ENCODE assay signal across 13 cellular contexts in genomic region chr10:230758-231157, GRCh38.
DNase-seq lines count a peak whose midpoint lies in the region; ATAC-seq, FAIRE-seq and TF ChIP-seq lines count a peak whose summit lies in the region.
"Had no signal": no experiment of that assay in that cellular context is flagged by ENCODE, and none has a peak within 500 bp of the region (broad histone marks: within the 10 kb centered on the region; RNA-seq: fewer than 3 reads in every experiment).

No MANE protein-coding gene starts in this region.

- TF ChIP-seq RAD21 in HCT116 (IDR thresholded peaks at IDR 0.05; ENCODE audit: low read depth): peak; percentile 36

- TF ChIP-seq CTCF in BJ (IDR thresholded peaks at IDR 0.05; ENCODE audit: insufficient read depth, low read depth, low read length) (peak; percentile 40; the same call in 1 of the 2 replicates), HCT116 (IDR thresholded peaks at IDR 0.05 in 2 of 3, conservative IDR thresholded peaks at IDR 0.05 in 1 of 3; ENCODE audit: borderline replicate concordance in 1 of 3, insufficient read depth in 1 of 3, low read depth in 2 of 3, low read length in 2 of 3) (peak; percentile 32 to 83 (median 79); a peak in 5 of 6 replicates), VCaP (conservative IDR thresholded peaks at IDR 0.05) (peak; percentile 36), keratinocyte (optimal IDR thresholded peaks at IDR 0.05 in 1 of 3, IDR thresholded peaks at IDR 0.05 in 1 of 3, conservative IDR thresholded peaks at IDR 0.05 in 1 of 3; ENCODE audit: extremely low read depth in 1 of 3, insufficient read depth in 2 of 3, low read length in 3 of 3) (peak; percentile 21 to 38 (median 24))

- H3K9me3 ChIP-seq in HCT116 (ENCODE audit: control insufficient read depth in 1 of 2, insufficient read depth in 1 of 2, low read depth in 1 of 2, low read length in 2 of 2) (no peaks in the 10 kb centered on the region), keratinocyte (ENCODE audit: control insufficient read depth, low read depth, low read length) (no peaks in the 10 kb centered on the region)
- H3K9me3 ChIP-seq: SJSA1, thyroid gland had no signal

- no peaks in the 10 kb centered on the region for H3K9me3 Mint-ChIP-seq in stimulated activated effector memory CD8-positive, alpha-beta T cell treated with anti-CD3 and anti-CD28 coated beads, Interleukin-12 subunit alpha, Interleukin-12 subunit beta, amount 100 ng/mL, for 72 hours
- H3K9me3 Mint-ChIP-seq: activated T-cell treated with anti-CD3 and anti-CD28 coated beads, Interleukin-2, amount 50 U/mL, for 24 hours; IgD-negative memory B cell had no signal

- H2AFZ ChIP-seq in HCT116 (ENCODE audit: low read depth, low read length, poor library complexity, severe bottlenecking): no peak overlapping the region
- H2AFZ ChIP-seq in keratinocyte (ENCODE audit: control insufficient read depth, low read length): no peak overlapping the region

- H3K27me3 ChIP-seq in BJ (ENCODE audit: control insufficient read depth, insufficient read depth, low read length) (no peaks in the 10 kb centered on the region), HCT116 (ENCODE audit: insufficient read depth, low read length) (no peaks in the 10 kb centered on the region), keratinocyte (ENCODE audit: control insufficient read depth, extremely low read depth, insufficient read depth, low read length) (no peaks in the 10 kb centered on the region)
- H3K27me3 ChIP-seq: SJSA1, thyroid gland had no signal

- H3K4me1 Mint-ChIP-seq in stimulated activated effector memory CD8-positive, alpha-beta T cell treated with anti-CD3 and anti-CD28 coated beads, Interleukin-12 subunit alpha, Interleukin-12 subunit beta, amount 100 ng/mL, for 72 hours: peaks cover 10% of the 10 kb centered on the region

- BruUV-seq in HCT116 (replicated peaks; lab: Mats Ljungman, UMichigan): no TSS peak

- no peaks in the 10 kb centered on the region for H3K36me3 ChIP-seq in BJ (ENCODE audit: control insufficient read depth, insufficient read depth, low read length)
- no peaks in the 10 kb centered on the region for H3K36me3 ChIP-seq in HCT116 (ENCODE audit: control insufficient read depth in 1 of 2, insufficient read depth in 2 of 2, low read length in 2 of 2)
- H3K36me3 ChIP-seq in keratinocyte (ENCODE audit: control insufficient read depth in 2 of 2, extremely low read depth in 1 of 2, insufficient read depth in 2 of 2, low read length in 2 of 2): no peaks in the 10 kb centered on the region
- H3K36me3 ChIP-seq: SJSA1, thyroid gland had no signal

- POLR2A ChIA-PET in BJ (lab: Charles Lee) (no interaction called here), HCT116 (lab: Charles Lee) (no interaction called here)

- no peaks in the 10 kb centered on the region for H3K36me3 Mint-ChIP-seq in stimulated activated effector memory CD8-positive, alpha-beta T cell treated with anti-CD3 and anti-CD28 coated beads, Interleukin-12 subunit alpha, Interleukin-12 subunit beta, amount 100 ng/mL, for 72 hours
- H3K36me3 Mint-ChIP-seq: IgD-negative memory B cell had no signal

- H3K27ac ChIP-seq in HCT116 (ENCODE audit: low read depth, low read length): no peak overlapping the region
- no peak overlapping the region for H3K27ac ChIP-seq in VCaP
- H3K27ac ChIP-seq in keratinocyte (ENCODE audit: control insufficient read depth, insufficient read depth, low read length): no peak overlapping the region
- H3K27ac ChIP-seq: SJSA1 had no signal

- H3K9me1 ChIP-seq in keratinocyte (ENCODE audit: control insufficient read depth, extremely low read depth, insufficient read depth, low read length): no peaks in the 10 kb centered on the region

- H3K4me3 ChIP-seq in BJ (ENCODE audit: low read depth, low read length) (no peak overlapping the region), HCT116 (replicated peaks in 1 of 2; ENCODE audit: low read depth in 1 of 2, low read length in 2 of 2) (no peak overlapping the region), keratinocyte (ENCODE audit: control insufficient read depth in 2 of 3, extremely low read depth in 1 of 3, insufficient read depth in 2 of 3, low read depth in 1 of 3, low read length in 3 of 3) (no peak overlapping the region)
- H3K4me3 ChIP-seq: SJSA1, thyroid gland had no signal

- no peak overlapping the region for H3K4me3 Mint-ChIP-seq in stimulated activated effector memory CD8-positive, alpha-beta T cell treated with anti-CD3 and anti-CD28 coated beads, Interleukin-12 subunit alpha, Interleukin-12 subunit beta, amount 100 ng/mL, for 72 hours
- H3K4me3 Mint-ChIP-seq: activated T-cell treated with anti-CD3 and anti-CD28 coated beads, Interleukin-2, amount 50 U/mL, for 24 hours; IgD-negative memory B cell had no signal

- H4K20me1 ChIP-seq in HCT116 (ENCODE audit: insufficient read depth) (no peaks in the 10 kb centered on the region), keratinocyte (ENCODE audit: control insufficient read depth, extremely low read depth, insufficient read depth, low read length) (no peaks in the 10 kb centered on the region)

- dilution Hi-C loops in keratinocyte (cut with MboI; ENCODE audit: extremely low pct_ligation_motif_present, low sequenced_read_pairs): no loop called here

- CTCF ChIA-PET in BJ (lab: Yijun Ruan, JAX): interaction anchor here (0.7 to 2.1 kb wide), 3 partner anchors 10 to 180 kb away, joined by 3 to 7 read pairs (median 6); no protein-coding TSS in a partner anchor
- CTCF ChIA-PET in HCT116 (lab: Charles Lee): interaction anchor here (0.6 to 2.5 kb wide), 10 partner anchors 8 to 57 kb away, joined by 3 to 11 read pairs (median 6); no protein-coding TSS in a partner anchor

- H3K9ac ChIP-seq in HCT116 (ENCODE audit: low read length) (no peak overlapping the region), keratinocyte (ENCODE audit: control insufficient read depth, extremely low read depth, insufficient read depth, low read length) (no peak overlapping the region)

- no peaks in the 10 kb centered on the region for H3K79me2 ChIP-seq in HCT116 (ENCODE audit: insufficient read depth, low read length)
- H3K79me2 ChIP-seq in keratinocyte (ENCODE audit: control insufficient read depth, insufficient read depth, low read length): no peaks in the 10 kb centered on the region

- RAD21 ChIA-PET in HCT116 (lab: Charles Lee; ENCODE audit: low non-redundant PET in 1 of 2, low total read pairs in 2 of 2, uncharacterized antibody in 2 of 2, unreplicated experiment in 2 of 2): no interaction called here

- FAIRE-seq in keratinocyte (lab: Jason Lieb, UNC): no peak

- H3K9me2 ChIP-seq in HCT116 (ENCODE audit: insufficient read depth): no peaks in the 10 kb centered on the region

- H3K27ac Mint-ChIP-seq in stimulated activated effector memory CD8-positive, alpha-beta T cell treated with anti-CD3 and anti-CD28 coated beads, Interleukin-12 subunit alpha, Interleukin-12 subunit beta, amount 100 ng/mL, for 72 hours: no peak overlapping the region
- H3K27ac Mint-ChIP-seq: activated T-cell treated with anti-CD3 and anti-CD28 coated beads, Interleukin-2, amount 50 U/mL, for 24 hours; IgD-negative memory B cell had no signal

- ATAC-seq in HCT116 (peak; percentile 88), HG02610 (IDR thresholded peaks at IDR 0.05; ENCODE audit: unreplicated experiment) (no peak), GM19035 (IDR thresholded peaks at IDR 0.05; ENCODE audit: unreplicated experiment) (no peak)
- no peak for ATAC-seq in stimulated activated effector memory CD8-positive, alpha-beta T cell treated with anti-CD3 and anti-CD28 coated beads, Interleukin-12 subunit alpha, Interleukin-12 subunit beta, amount 100 ng/mL, for 72 hours

- intact Hi-C loops in HCT116 (cut with micrococcal nuclease): no loop called here

- DNase-seq in BJ (ENCODE audit: low read depth) (no peak), HCT116 (ENCODE audit: low read depth, low spot score) (peak; percentile 8), keratinocyte (ENCODE audit: low read depth, low spot score) (no peak), middle frontal gyrus (ENCODE audit: extremely low spot score, low spot score) (no peak)
- DNase-seq in stimulated activated effector memory CD8-positive, alpha-beta T cell treated with anti-CD3 and anti-CD28 coated beads, Interleukin-12 subunit alpha, Interleukin-12 subunit beta, amount 100 ng/mL, for 72 hours (ENCODE audit: low spot score in 2 of 2): no peak
- DNase-seq: activated T-cell treated with anti-CD3 and anti-CD28 coated beads, Interleukin-2, amount 50 U/mL, for 24 hours; GOT3; thyroid gland had no signal

- no peak overlapping the region for H3K4me2 ChIP-seq in HCT116 (ENCODE audit: low read length)
- no peak overlapping the region for H3K4me2 ChIP-seq in keratinocyte (ENCODE audit: control insufficient read depth, extremely low read depth, insufficient read depth, low read depth, low read length)

- H3K4me1 ChIP-seq in HCT116 (ENCODE audit: control insufficient read depth in 1 of 2, insufficient read depth in 2 of 2, low read length in 2 of 2): no peaks in the 10 kb centered on the region
- H3K4me1 ChIP-seq in keratinocyte (ENCODE audit: control insufficient read depth, extremely low read depth, insufficient read depth, low read length): peaks cover 15% of the 10 kb centered on the region
- H3K4me1 ChIP-seq: SJSA1 had no signal

- no peak for TF ChIP-seq POLR2A in HCT116 (IDR thresholded peaks at IDR 0.05; ENCODE audit: borderline replicate concordance, extremely low read depth, insufficient read depth, insufficient read length)

TF ChIP-seq in HCT116, 20 proteins besides CTCF, POLR2A, EP300 and RAD21:
- TF ChIP-seq CBX3 (IDR thresholded peaks at IDR 0.05; ENCODE audit: low read depth): no peak
- TF ChIP-seq FOSL1 (IDR thresholded peaks at IDR 0.05; ENCODE audit: low read depth): no peak
- TF ChIP-seq TCF7L2 (IDR thresholded peaks at IDR 0.05; ENCODE audit: borderline replicate concordance, extremely low read depth, insufficient read depth, insufficient read length): no peak
- no peak for TF ChIP-seq CEBPB (IDR thresholded peaks at IDR 0.05; ENCODE audit: low read depth)
- TF ChIP-seq JUND (IDR thresholded peaks at IDR 0.05): no peak
- TF ChIP-seq EGR1 (IDR thresholded peaks at IDR 0.05; ENCODE audit: low read depth): no peak
- TF ChIP-seq ZNF274 (IDR thresholded peaks at IDR 0.05; ENCODE audit: low read depth, low read length): no peak
- no peak for TF ChIP-seq ZFX (IDR thresholded peaks at IDR 0.05)
- TF ChIP-seq SRF (IDR thresholded peaks at IDR 0.05; ENCODE audit: low read depth): no peak

Comparison
In these comparisons a context has a peak if more than half of its experiments do, and no peak if none do; other contexts are left out.
1. CTCF ChIP-seq: peak in every context shown above with its lines; median percentile 79 in HCT116; 40 in BJ; 36 in VCaP; 24 in keratinocyte.